In the genomic region with DNA sequence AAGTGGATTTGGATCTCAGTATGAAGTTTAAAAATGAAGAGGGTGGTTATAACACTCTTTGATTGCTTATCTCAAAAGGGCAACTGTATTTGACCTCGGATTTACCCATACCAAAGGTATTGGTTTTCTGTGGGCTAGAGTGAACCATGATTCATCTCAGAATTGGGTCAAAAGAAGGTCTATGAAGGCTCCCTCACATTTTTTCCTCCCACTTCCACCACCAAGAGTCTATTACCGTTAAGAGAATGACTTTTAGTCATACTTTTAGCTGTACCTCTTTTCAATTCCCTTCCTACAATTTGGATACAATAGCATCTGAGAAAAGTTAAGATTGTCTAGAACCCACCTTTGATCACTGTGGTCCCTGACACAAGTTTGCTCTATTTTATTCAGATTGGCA, we compare ENCODE assay signal across 31 cellular contexts.
A peak's percentile ranks its signal among the peaks of the same experiment; 100 is the strongest.
DNase-seq lines count a peak whose midpoint lies in the region; ATAC-seq and TF ChIP-seq lines count a peak whose summit lies in the region.
"Had no signal": no experiment of that assay in that cellular context is flagged by ENCODE, and none has a peak within 500 bp of the region (broad histone marks: within the 10 kb centered on the region; RNA-seq: fewer than 3 reads in every experiment).

No MANE protein-coding gene starts in this region.

- DNase-seq in caudate nucleus (lab: John Stamatoyannopoulos, UW) (peak in 3 of 61 donors; percentile 3 to 20 (median 3)), putamen (ENCODE audit: low spot score) (peak; percentile 65), DMS 273 (lab: John Stamatoyannopoulos, UW; ENCODE audit: unreplicated experiment) (no peak), MV-4-11 (lab: John Stamatoyannopoulos, UW) (no peak)
- no peak for DNase-seq in stimulated activated naive CD8-positive, alpha-beta T cell treated with anti-CD3 and anti-CD28 coated beads, Interleukin-15, Interleukin-2, amounts not matched to agents 100 U/mL and 50 U/mL, for 24 hours
- DNase-seq: 8988T; ACHN; AML-193; BE2C; C1 segment of cervical spinal cord; Caco-2; Calu3; CD4-positive, alpha-beta memory T cell; CD4-positive, alpha-beta T cell; CD4-positive, CD25-positive, alpha-beta regulatory T cell; CD8-positive, alpha-beta memory T cell; CD8-positive, alpha-beta T cell; COR-L47; DMS 273 treated with DMSO at 0.1 percent for 48 hours; DMS153; DMS53; DMS79; DMS79 treated with DMSO at 0.1 percent for 48 hours; DND-41; EL had no signal

- H3K4me2 ChIP-seq in OCI-LY3 (ENCODE audit: low read length) = peak overlapping the region; percentile 52
- H3K4me2 ChIP-seq: A549; BLaER1; BLaER1 treated with 17β-estradiol and CSF1 and Interleukin-3, amounts not matched to agents 10 nM and 100 nM had no signal

- H4K20me1 ChIP-seq in OCI-LY3 (ENCODE audit: insufficient read depth, low read length) = no peaks in the 10 kb centered on the region
- H4K20me1 ChIP-seq: BLaER1; BLaER1 treated with 17β-estradiol and CSF1 and Interleukin-3, amounts not matched to agents 10 nM and 100 nM had no signal

- no peak for ATAC-seq in stimulated activated naive CD8-positive, alpha-beta T cell treated with anti-CD3 and anti-CD28 coated beads, Interleukin-15, Interleukin-2, amounts not matched to agents 100 U/mL and 50 U/mL, for 24 hours
- ATAC-seq: A549; CD8-positive, alpha-beta T cell had no signal

- peaks cover 40% of the 10 kb centered on the region for H3K4me1 ChIP-seq in OCI-LY3 (ENCODE audit: low read length)
- H3K4me1 ChIP-seq: A549; BE2C; BLaER1; BLaER1 treated with 17β-estradiol and CSF1 and Interleukin-3, amounts not matched to agents 10 nM and 100 nM had no signal

- H3K36me3 ChIP-seq in OCI-LY3 (replicated peaks; ENCODE audit: low read depth, low read length) = no peaks in the 10 kb centered on the region
- H3K36me3 ChIP-seq: BE2C; BLaER1; BLaER1 treated with 17β-estradiol and CSF1 and Interleukin-3, amounts not matched to agents 10 nM and 100 nM had no signal

- H3K4me3 ChIP-seq in OCI-LY3 (ENCODE audit: low read length) = peak overlapping the region; percentile 37
- H3K4me3 ChIP-seq: A549; BLaER1; BLaER1 treated with 17β-estradiol and CSF1 and Interleukin-3, amounts not matched to agents 10 nM and 100 nM had no signal

- H2AFZ ChIP-seq in OCI-LY3 (ENCODE audit: low read depth, low read length) = no peak overlapping the region

- no peaks in the 10 kb centered on the region for H3K79me2 ChIP-seq in OCI-LY3 (ENCODE audit: low read length)

- no peaks in the 10 kb centered on the region for H3K9me3 ChIP-seq in OCI-LY3 (ENCODE audit: insufficient read depth, low read length)
- H3K9me3 ChIP-seq: A549, BE2C, BLaER1, Caco-2 had no signal

- peak overlapping the region; percentile 12; the same call in 1 of the 2 replicates for H3K9ac ChIP-seq in OCI-LY3 (ENCODE audit: low read length)
- H3K9ac ChIP-seq: BLaER1; BLaER1 treated with 17β-estradiol and CSF1 and Interleukin-3, amounts not matched to agents 10 nM and 100 nM had no signal

- H3K27ac ChIP-seq in OCI-LY3 (ENCODE audit: low read length) (peak overlapping the region; percentile 56), caudate nucleus (ENCODE audit: low read depth, low read length) (peak overlapping the region; percentile 49)
- H3K27ac ChIP-seq: 22Rv1; A549; BLaER1; BLaER1 treated with 17β-estradiol and CSF1 and Interleukin-3, amounts not matched to agents 10 nM and 100 nM; C4-2B had no signal

- no peak for TF ChIP-seq CTCF in OCI-LY3 (IDR thresholded peaks at IDR 0.05; ENCODE audit: low read depth, low read length)

- H3K27me3 ChIP-seq in OCI-LY3 (ENCODE audit: low read depth, low read length) = no peaks in the 10 kb centered on the region
- H3K27me3 ChIP-seq: BE2C; BLaER1; BLaER1 treated with 17β-estradiol and CSF1 and Interleukin-3, amounts not matched to agents 10 nM and 100 nM had no signal
